Comparison of ENCODE assay signal across 15 cellular contexts in genomic region chr11:70528794-70529580, GRCh38.
A peak's percentile ranks its signal among the peaks of the same experiment; 100 is the strongest.
DNase-seq lines count a peak whose midpoint lies in the region; ATAC-seq and TF ChIP-seq lines count a peak whose summit lies in the region.
"Had no signal": no experiment of that assay in that cellular context is flagged by ENCODE, and none has a peak within 500 bp of the region (broad histone marks: within the 10 kb centered on the region; RNA-seq: fewer than 3 reads in every experiment).

No MANE protein-coding gene starts in this region.

- H3K4me3 ChIP-seq in heart right ventricle, result no peak overlapping the region
- H3K4me3 ChIP-seq in lower lobe of right lung, result no peak overlapping the region
- H3K4me3 ChIP-seq in upper lobe of right lung, result no peak overlapping the region
- H3K4me3 ChIP-seq in hepatocyte, result no peak overlapping the region
- H3K4me3 ChIP-seq: GM23338 had no signal

- WGBS in heart right ventricle, 2 donors, result 90 to 93% methylated on average over 18 of the region's 18 CpGs
- 98% methylated on average over 18 of the region's 18 CpGs for WGBS in hepatocyte (ENCODE audit: low lambda C conversion rate, missing lambda C conversion rate)

- no peaks in the 10 kb centered on the region for H3K79me2 ChIP-seq in hepatocyte

- no peaks in the 10 kb centered on the region for H3K36me3 Mint-ChIP-seq in chondrocyte (ENCODE audit: low read depth)
- H3K36me3 Mint-ChIP-seq: CD4-positive, alpha-beta memory T cell had no signal

- H3K27ac Mint-ChIP-seq in chondrocyte (ENCODE audit: unreplicated experiment), result no peak overlapping the region
- H3K27ac Mint-ChIP-seq: B cell; CD4-positive, alpha-beta memory T cell; GM23338 had no signal

- intact Hi-C loops in Right ventricle myocardium superior (cut with DNase I), result no loop called here
- intact Hi-C loops in heart right ventricle (cut with DNase I), result no loop called here
- intact Hi-C loops in lower lobe of right lung (cut with DNase I), result no loop called here
- intact Hi-C loops in upper lobe of right lung (cut with DNase I), result no loop called here

- no peak overlapping the region for H3K4me3 Mint-ChIP-seq in chondrocyte (ENCODE audit: unreplicated experiment)
- H3K4me3 Mint-ChIP-seq: B cell; CD4-positive, alpha-beta memory T cell; GM23338 had no signal

- no peak overlapping the region for H2AFZ ChIP-seq in hepatocyte
- H2AFZ ChIP-seq: GM23338 had no signal

- DNase-seq in Right ventricle myocardium superior (peak; percentile 14), heart right ventricle (no peak), chondrocyte (ENCODE audit: low spot score) (peak; percentile 70), lower lobe of right lung (peak; percentile 24), upper lobe of right lung (peak; percentile 53), hepatocyte (ENCODE audit: low spot score) (no peak)
- DNase-seq: CD4-positive, alpha-beta memory T cell; DMS153; DMS79 treated with DMSO at 0.1 percent for 48 hours; EL; H7 had no signal

- H3K36me3 ChIP-seq in heart right ventricle (no peaks in the 10 kb centered on the region), lower lobe of right lung (no peaks in the 10 kb centered on the region), upper lobe of right lung (no peaks in the 10 kb centered on the region), hepatocyte (replicated peaks; ENCODE audit: insufficient read depth, low read depth) (no peaks in the 10 kb centered on the region)

- H3K27me3 Mint-ChIP-seq in chondrocyte (ENCODE audit: low read depth), result peaks cover 2% of the 10 kb centered on the region

- no peaks in the 10 kb centered on the region for H3K9me2 ChIP-seq in hepatocyte (replicated peaks; ENCODE audit: insufficient read depth)

- H3K4me1 Mint-ChIP-seq in chondrocyte (ENCODE audit: low read depth), result peaks cover 8% of the 10 kb centered on the region
- H3K4me1 Mint-ChIP-seq: B cell; CD4-positive, alpha-beta memory T cell had no signal

- no peaks in the 10 kb centered on the region for H3K9me3 Mint-ChIP-seq in chondrocyte (ENCODE audit: low read depth)

- H3K27me3 ChIP-seq in heart right ventricle (peaks cover 0 to 4% (median 0%) of the 10 kb centered on the region in 7 donors), lower lobe of right lung (ENCODE audit: low read depth) (no peaks in the 10 kb centered on the region), upper lobe of right lung (no peaks in the 10 kb centered on the region), hepatocyte (no peaks in the 10 kb centered on the region)

- H3K27ac ChIP-seq in heart right ventricle (no peak overlapping the region), lower lobe of right lung (no peak overlapping the region), upper lobe of right lung (no peak overlapping the region), hepatocyte (no peak overlapping the region)
- H3K27ac ChIP-seq: C4-2B had no signal

- H3K4me1 ChIP-seq in heart right ventricle (peaks cover 0 to 4% (median 0%) of the 10 kb centered on the region in 9 donors), lower lobe of right lung (peaks cover 3% of the 10 kb centered on the region), upper lobe of right lung (no peaks in the 10 kb centered on the region), hepatocyte (ENCODE audit: insufficient read depth) (peaks cover 4% of the 10 kb centered on the region)

- no peak overlapping the region for H3K4me2 ChIP-seq in hepatocyte
- H3K4me2 ChIP-seq: GM23338 had no signal

- TF ChIP-seq CTCF in heart right ventricle (IDR thresholded peaks at IDR 0.05), result no peak
- TF ChIP-seq CTCF in chondrocyte (IDR thresholded peaks at IDR 0.05), result no peak
- TF ChIP-seq CTCF in lower lobe of right lung (IDR thresholded peaks at IDR 0.05), result no peak
- TF ChIP-seq CTCF in upper lobe of right lung (IDR thresholded peaks at IDR 0.05), result no peak
- no peak for TF ChIP-seq CTCF in hepatocyte (IDR thresholded peaks at IDR 0.05; ENCODE audit: poor library complexity)

- ATAC-seq in Right ventricle myocardium superior (ENCODE audit: poor library complexity) (no peak), heart right ventricle (no peak), lower lobe of right lung (no peak), upper lobe of right lung (no peak), HG02885 (IDR thresholded peaks at IDR 0.05; ENCODE audit: poor library complexity, unreplicated experiment) (no peak)
- ATAC-seq: GM23338 had no signal

- no peaks in the 10 kb centered on the region for H4K20me1 ChIP-seq in hepatocyte (ENCODE audit: insufficient read depth, poor library complexity, severe bottlenecking)

- H3K9me3 ChIP-seq in heart right ventricle (no peaks in the 10 kb centered on the region), lower lobe of right lung (no peaks in the 10 kb centered on the region), upper lobe of right lung (no peaks in the 10 kb centered on the region), hepatocyte (ENCODE audit: low read depth) (no peaks in the 10 kb centered on the region)

Comparison
In these comparisons a context has a peak if more than half of its experiments do, and no peak if none do; other contexts are left out.
1. DNase-seq: peak in Right ventricle myocardium superior (single experiment), chondrocyte (single experiment), lower lobe of right lung (single experiment) and upper lobe of right lung (single experiment); none in heart right ventricle (0 of 2) and hepatocyte (single experiment).